8 cellular contexts compared by ENCODE assay signal in genomic region chr19:2289714-2290435, GRCh38. TPM values are rescaled to one million over a fixed set of nuclear protein-coding genes. Genes with fewer than 3 reads are reported as not detected.
DNase-seq lines count a peak whose midpoint lies in the region; ATAC-seq and TF ChIP-seq lines count a peak whose summit lies in the region.

No MANE protein-coding gene starts in this region.

- POLR2A ChIA-PET in MCF 10A (lab: Yijun Ruan, JAX), result no interaction called here

- DNase-seq in breast epithelium (ENCODE audit: low spot score in 2 of 2) (no peak), MCF 10A (ENCODE audit: unreplicated experiment) (no peak), SKM-1 (lab: John Stamatoyannopoulos, UW; ENCODE audit: unreplicated experiment) (peak; percentile 97), mucosa of descending colon (peak in 2 of 3 donors; percentile 35 to 57), DMS114 treated with DMSO at 0.1 percent for 48 hours (lab: John Stamatoyannopoulos, UW; ENCODE audit: unreplicated experiment) (no peak), AG20443 (ENCODE audit: low spot score) (no peak)
- peak; percentile 51 for DNase-seq in central memory CD4-positive, alpha-beta T cell

- peak overlapping the region in 1 of 2 donors; percentile 5 for H3K27ac ChIP-seq in breast epithelium

- no peak for TF ChIP-seq POLR2A in breast epithelium (IDR thresholded peaks at IDR 0.05)

- ATAC-seq in mucosa of descending colon (peak; percentile 69), HG02870 (IDR thresholded peaks at IDR 0.05; ENCODE audit: unreplicated experiment) (no peak)

- CTCF ChIA-PET in MCF 10A (lab: Yijun Ruan, JAX), result interaction anchor here (1.2 kb wide), 1 partner anchor 134 kb away, joined by 4 read pairs; no protein-coding TSS in a partner anchor

- H3K4me1 ChIP-seq in breast epithelium (peaks cover 12 to 21% of the 10 kb centered on the region in 2 donors), mucosa of descending colon (ENCODE audit: low read depth) (peaks cover 21% of the 10 kb centered on the region)

- H3K9me3 Mint-ChIP-seq in MCF 10A (ENCODE audit: unreplicated experiment), result no peaks in the 10 kb centered on the region

- no peak for TF ChIP-seq CTCF in breast epithelium (IDR thresholded peaks at IDR 0.05)
- TF ChIP-seq CTCF in MCF 10A (IDR thresholded peaks at IDR 0.05; ENCODE audit: unreplicated experiment), result no peak
- no peak for TF ChIP-seq CTCF in mucosa of descending colon (IDR thresholded peaks at IDR 0.05)

- no peaks in the 10 kb centered on the region for H3K36me3 Mint-ChIP-seq in MCF 10A (ENCODE audit: insufficient read depth, unreplicated experiment)

- peaks cover 12 to 43% of the 10 kb centered on the region in 2 donors for H3K27me3 ChIP-seq in breast epithelium

- H3K27me3 Mint-ChIP-seq in MCF 10A (ENCODE audit: insufficient read depth, unreplicated experiment), result peaks cover 37% of the 10 kb centered on the region

- intact Hi-C loops in breast epithelium (cut with DNase I; ENCODE audit: low total_unique reads), result no loop called here
- intact Hi-C loops in MCF 10A (cut with micrococcal nuclease), result no loop called here
- intact Hi-C loops in mucosa of descending colon (cut with DNase I, micrococcal nuclease), result no loop called here

- H3K4me3 ChIP-seq in breast epithelium, result peak overlapping the region; percentile 32 to 66 (median 45)
- peak overlapping the region; percentile 9 for H3K4me3 ChIP-seq in mucosa of descending colon

- H3K4me1 Mint-ChIP-seq in MCF 10A (ENCODE audit: insufficient read depth, unreplicated experiment), result no peaks in the 10 kb centered on the region

- BruUV-seq in MCF 10A (replicated peaks; lab: Mats Ljungman, UMichigan), result no TSS peak

- no peaks in the 10 kb centered on the region for H3K36me3 ChIP-seq in breast epithelium
- no peaks in the 10 kb centered on the region for H3K36me3 ChIP-seq in mucosa of descending colon (ENCODE audit: low read depth)

- H3K9me3 ChIP-seq in breast epithelium (no peaks in the 10 kb centered on the region), mucosa of descending colon (no peaks in the 10 kb centered on the region)

- H3K4me3 Mint-ChIP-seq in MCF 10A (ENCODE audit: unreplicated experiment), result no peak overlapping the region

- no peak overlapping the region for H3K27ac Mint-ChIP-seq in MCF 10A (ENCODE audit: low read depth, unreplicated experiment)

RNA-seq across cellular contexts. Expression of gene PEAK3, which starts 7.9 kb away (rescaled TPM):
- total RNA-seq in breast epithelium, result 1 to 10 TPM in 1 of 3 donors, not detected in 2; 1.8 TPM
- total RNA-seq in MCF 10A (2022), result not detected in 2 replicates
- total RNA-seq in mucosa of descending colon, result 1 to 10 TPM in 2 of 3 donors, under 1 TPM in 1; 0.29 to 1.4 (median 1.1) TPM

RNA-seq across cellular contexts. Expression of gene LINGO3, which starts 18.1 kb away (rescaled TPM):
- total RNA-seq in breast epithelium, result under 1 TPM in 2 of 3 donors, not detected in 1; 0.16 to 0.33 TPM
- not detected in 2 replicates for total RNA-seq in MCF 10A (2022)
- total RNA-seq in mucosa of descending colon, result not detected

RNA-seq across cellular contexts. Expression of gene JSRP1, which starts 33.7 kb away (rescaled TPM):
- total RNA-seq in breast epithelium (1 to 10 TPM in 2 of 3 donors, not detected in 1; 1.0 to 2.3 TPM), MCF 10A (2022) (0.37 and 0.49 TPM in 2 replicates), mucosa of descending colon (1 to 10 TPM in 1 of 3 donors, under 1 TPM in 2; 0.38 to 2.4 (median 0.87) TPM)

RNA-seq across cellular contexts. Expression of gene LSM7, which starts 38.5 kb away (rescaled TPM):
- 100 to 1,000 TPM in 2 of 3 donors, 10 to 100 TPM in 1; 95.1 to 188 (median 125) TPM for total RNA-seq in breast epithelium
- 135 and 152 TPM in 2 replicates for total RNA-seq in MCF 10A (2022)
- total RNA-seq in mucosa of descending colon, result 100 to 1,000 TPM in 1 of 3 donors, 10 to 100 TPM in 2; 60.3 to 111 (median 93.1) TPM

RNA-seq across cellular contexts. Expression of gene SPPL2B, which starts 38.6 kb away (rescaled TPM):
- total RNA-seq in breast epithelium (10 to 100 TPM; 23.5 to 61.2 (median 49.8) TPM), MCF 10A (2022) (70.1 and 70.9 TPM in 2 replicates), mucosa of descending colon (100 to 1,000 TPM; 119 to 177 (median 153) TPM)

Comparison
In these comparisons a context has a peak if more than half of its experiments do, and no peak if none do; other contexts are left out.
1. DNase-seq: peak in SKM-1 (single experiment), central memory CD4-positive, alpha-beta T cell (single experiment) and mucosa of descending colon (2 of 3); none in breast epithelium (0 of 2), MCF 10A (single experiment), DMS114 treated with DMSO at 0.1 percent for 48 hours (single experiment) and AG20443 (single experiment).